In the genomic region with DNA sequence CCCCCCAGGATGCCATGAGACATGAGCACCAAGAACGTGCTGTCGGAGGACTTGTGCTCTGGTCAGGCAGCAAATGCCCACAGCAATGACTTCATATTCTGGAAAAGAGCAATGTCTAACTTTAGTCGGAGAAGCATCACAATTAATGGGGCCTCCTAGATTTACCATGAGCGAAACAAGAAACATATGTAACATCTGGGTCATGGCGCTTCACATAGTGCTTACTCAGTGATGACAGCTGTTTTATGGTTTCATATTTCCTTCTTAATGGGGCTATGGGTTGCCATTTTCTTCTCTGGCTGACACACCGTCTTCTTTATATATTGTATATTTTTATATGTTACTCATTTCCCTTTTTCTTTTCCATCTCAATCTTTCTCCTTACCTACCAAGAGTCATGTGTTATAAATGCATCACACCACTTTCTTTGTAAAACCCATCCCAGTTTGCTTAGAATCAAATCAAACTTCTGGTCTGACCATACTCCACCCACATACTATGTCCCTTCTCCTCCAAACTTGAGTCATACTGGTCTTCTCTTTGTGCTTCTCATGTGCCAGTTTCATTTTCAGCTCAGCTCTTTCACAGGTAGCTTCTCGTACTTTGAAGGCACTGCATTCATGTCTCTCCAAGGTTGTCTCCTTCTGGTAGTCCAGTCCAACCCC, we compare ENCODE assay signal across 12 cellular contexts. TPM values are rescaled to one million over a fixed set of nuclear protein-coding genes. Genes with fewer than 3 reads are reported as not detected.
A peak's percentile ranks its signal among the peaks of the same experiment; 100 is the strongest.
DNase-seq lines count a peak whose midpoint lies in the region; ATAC-seq and FAIRE-seq lines count a peak whose summit lies in the region.
"Had no signal": no experiment of that assay in that cellular context is flagged by ENCODE, and none has a peak within 500 bp of the region (broad histone marks: within the 10 kb centered on the region; RNA-seq: fewer than 3 reads in every experiment).

No MANE protein-coding gene starts in this region.

- peak overlapping the region; percentile 2 to 63 for H3K4me3 Mint-ChIP-seq in effector memory CD8-positive, alpha-beta T cell

- H3K36me3 Mint-ChIP-seq in effector memory CD8-positive, alpha-beta T cell (ENCODE audit: insufficient read depth) = peaks cover 20% of the 10 kb centered on the region

- DNase-seq in effector memory CD8-positive, alpha-beta T cell = no peak
- no peak for DNase-seq in NCI-H128 (lab: John Stamatoyannopoulos, UW; ENCODE audit: unreplicated experiment)
- DNase-seq in NCI-H510A (lab: John Stamatoyannopoulos, UW) = no peak
- no peak for DNase-seq in NCI-H1694 treated with DMSO at 0.1 percent for 48 hours (lab: John Stamatoyannopoulos, UW)
- DNase-seq in frontal cortex (ENCODE audit: low spot score in 2 of 2) = no peak
- DNase-seq: activated gamma-delta T cell, DND-41 had no signal

- peaks cover 20 to 33% of the 10 kb centered on the region in 2 donors for H3K4me1 Mint-ChIP-seq in effector memory CD8-positive, alpha-beta T cell (ENCODE audit: low read depth in 2 of 2)

- H3K9me3 Mint-ChIP-seq in effector memory CD8-positive, alpha-beta T cell = no peaks in the 10 kb centered on the region

- no peak for FAIRE-seq in frontal cortex (lab: Jason Lieb, UNC)
- FAIRE-seq: endometrium had no signal

- no peaks in the 10 kb centered on the region for H3K27me3 Mint-ChIP-seq in effector memory CD8-positive, alpha-beta T cell

- peak; percentile 87 for ATAC-seq in GM18511 (IDR thresholded peaks at IDR 0.05; ENCODE audit: unreplicated experiment)
- ATAC-seq in GM21390 (IDR thresholded peaks at IDR 0.05; ENCODE audit: unreplicated experiment) = peak; percentile 76
- peak; percentile 84 for ATAC-seq in HG03175 (IDR thresholded peaks at IDR 0.05; ENCODE audit: unreplicated experiment)
- ATAC-seq in effector memory CD8-positive, alpha-beta T cell (replicated peaks) = peak; percentile 68

- H3K27ac Mint-ChIP-seq in effector memory CD8-positive, alpha-beta T cell = peak overlapping the region; percentile 3 to 79

RNA-seq across cellular contexts. Expression of a gene that starts 9.4 kb away (rescaled TPM):
- 0.82 TPM for total RNA-seq in frontal cortex
- total RNA-seq: kidney epithelial cell had no signal
